In genomic region chr10:73655257-73655989, GRCh38 we compare ENCODE assay signal across 23 cellular contexts. TPM values are rescaled to one million over a fixed set of nuclear protein-coding genes. Genes with fewer than 3 reads are reported as not detected.
DNase-seq lines count a peak whose midpoint lies in the region; ATAC-seq and TF ChIP-seq lines count a peak whose summit lies in the region.
"Had no signal": no experiment of that assay in that cellular context is flagged by ENCODE, and none has a peak within 500 bp of the region (broad histone marks: within the 10 kb centered on the region; RNA-seq: fewer than 3 reads in every experiment).

No MANE protein-coding gene starts in this region.

- H3K79me2 ChIP-seq in mammary epithelial cell (ENCODE audit: insufficient read depth, low read length) = no peaks in the 10 kb centered on the region

- H3K27me3 Mint-ChIP-seq in dendritic cell treated with granulocyte-macrophage colony-stimulating factor and Interleukin-4, amounts not matched to agents 40 ng/mL and 50 ng/mL, for 4 days = peaks cover 6% of the 10 kb centered on the region
- no peaks in the 10 kb centered on the region for H3K27me3 Mint-ChIP-seq in MCF 10A (ENCODE audit: insufficient read depth, unreplicated experiment)
- H3K27me3 Mint-ChIP-seq: naive B cell had no signal

- H3K4me3 Mint-ChIP-seq in dendritic cell treated with granulocyte-macrophage colony-stimulating factor and Interleukin-4, amounts not matched to agents 40 ng/mL and 50 ng/mL, for 4 days = no peak overlapping the region
- H3K4me3 Mint-ChIP-seq in MCF 10A (ENCODE audit: unreplicated experiment) = no peak overlapping the region
- H3K4me3 Mint-ChIP-seq: naive B cell had no signal

- WGBS in neuronal stem cell (ENCODE audit: extremely low coverage in 2 of 2, insufficient read length in 2 of 2, insufficient replicate concordance in 1 of 2), 2 donors = no CpG with 5 or more reads among the region's 12 CpGs
- WGBS in mammary epithelial cell (ENCODE audit: low coverage, missing lambda C conversion rate) = 84% methylated on average over 7 of the region's 12 CpGs

- dilution Hi-C loops in mammary epithelial cell (cut with HindIII; ENCODE audit: low sequenced_read_pairs) = no loop called here

- no peak overlapping the region for H3K23ac ChIP-seq in neuronal stem cell (ENCODE audit: low read depth, low read length, poor library complexity)

- peaks cover 0 to 4% of the 10 kb centered on the region in 2 donors for H3K4me1 ChIP-seq in neuronal stem cell (ENCODE audit: control insufficient read depth in 2 of 2, insufficient read depth in 1 of 2, low read depth in 1 of 2, low read length in 2 of 2)
- H3K4me1 ChIP-seq in mammary epithelial cell (ENCODE audit: insufficient read depth, low read length) = no peaks in the 10 kb centered on the region
- H3K4me1 ChIP-seq: left lung had no signal

- CTCF ChIA-PET in mammary epithelial cell (lab: Charles Lee; ENCODE audit: low non-redundant PET) (no interaction called here), MCF 10A (lab: Yijun Ruan, JAX) (interaction anchor here (1.2 kb wide), 1 partner anchor 126 kb away, joined by 4 read pairs; no protein-coding TSS in a partner anchor)

- H4K8ac ChIP-seq in neuronal stem cell (ENCODE audit: low read depth, low read length) = no peak overlapping the region

- in situ Hi-C loops in KBM-7 (cut with MboI; ENCODE audit: low pct_unique_long_range_greater_than_20kb, low sequenced_read_pairs) = no loop called here
- in situ Hi-C loops in mammary epithelial cell (cut with MboI; ENCODE audit: low sequenced_read_pairs in 2 of 2) = no loop called here

- peak; percentile 22 for DNase-seq in GDM1 (lab: John Stamatoyannopoulos, UW)
- peak; percentile 80 for DNase-seq in KBM-7
- DNase-seq in neuronal stem cell (ENCODE audit: low spot score) = no peak
- no peak for DNase-seq in mammary epithelial cell
- no peak for DNase-seq in posterior vena cava (ENCODE audit: low spot score)
- DNase-seq in MCF 10A (ENCODE audit: unreplicated experiment) = no peak
- DNase-seq: activated gamma-delta T cell; anterior cingulate cortex; Caco-2; GM23248; left lung; MG63; naive B cell; NCI-H2081; NCI-H524; PC-9; stimulated activated CD4-positive, alpha-beta T cell treated with anti-CD3 and anti-CD28 coated beads, Interleukin-15, amount 100 ng/mL, for 24 hours; WERI-Rb-1 had no signal

- H3K27ac ChIP-seq in neuronal stem cell (replicated peaks; ENCODE audit: low read length) (no peak overlapping the region), mammary epithelial cell (ENCODE audit: insufficient read depth, low read depth, low read length) (no peak overlapping the region)
- H3K27ac ChIP-seq: GM23248, left lung, PC-9, WERI-Rb-1 had no signal

- no peak overlapping the region for H3K14ac ChIP-seq in neuronal stem cell (ENCODE audit: low read length)

- no peaks in the 10 kb centered on the region for H3K9me3 ChIP-seq in neuronal stem cell (replicated peaks in 1 of 2; ENCODE audit: control insufficient read depth in 2 of 2, insufficient read depth in 1 of 2, low read depth in 1 of 2, low read length in 2 of 2)
- H3K9me3 ChIP-seq in mammary epithelial cell (replicated peaks; ENCODE audit: insufficient read depth, low read length) = no peaks in the 10 kb centered on the region
- H3K9me3 ChIP-seq: Caco-2, left lung, MG63 had no signal

- no peaks in the 10 kb centered on the region for H3K36me3 Mint-ChIP-seq in dendritic cell treated with granulocyte-macrophage colony-stimulating factor and Interleukin-4, amounts not matched to agents 40 ng/mL and 50 ng/mL, for 4 days (ENCODE audit: low read depth)
- no peaks in the 10 kb centered on the region for H3K36me3 Mint-ChIP-seq in MCF 10A (ENCODE audit: insufficient read depth, unreplicated experiment)
- H3K36me3 Mint-ChIP-seq: naive B cell had no signal

- BruUV-seq in mammary epithelial cell (replicated peaks; lab: Mats Ljungman, UMichigan) (no TSS peak), MCF 10A (replicated peaks; lab: Mats Ljungman, UMichigan) (no TSS peak)

- TF ChIP-seq CTCF in mammary epithelial cell (conservative IDR thresholded peaks at IDR 0.05 in 1 of 2, IDR thresholded peaks at IDR 0.05 in 1 of 2; ENCODE audit: extremely low read depth in 1 of 2, insufficient read depth in 1 of 2, low read depth in 1 of 2, low read length in 2 of 2) = no peak
- no peak for TF ChIP-seq CTCF in MCF 10A (IDR thresholded peaks at IDR 0.05; ENCODE audit: unreplicated experiment)

- no peak overlapping the region for H2BK120ac ChIP-seq in neuronal stem cell (ENCODE audit: low read depth, low read length)

- H3K27ac Mint-ChIP-seq in dendritic cell treated with granulocyte-macrophage colony-stimulating factor and Interleukin-4, amounts not matched to agents 40 ng/mL and 50 ng/mL, for 4 days = peak overlapping the region; percentile 45
- no peak overlapping the region for H3K27ac Mint-ChIP-seq in MCF 10A (ENCODE audit: low read depth, unreplicated experiment)

- H3K27me3 ChIP-seq in neuronal stem cell (ENCODE audit: control insufficient read depth in 3 of 3, insufficient read depth in 3 of 3, low read depth in 1 of 3, low read length in 3 of 3) (no peaks in the 10 kb centered on the region), mammary epithelial cell (ENCODE audit: insufficient read depth, low read length) (no peaks in the 10 kb centered on the region)
- H3K27me3 ChIP-seq: left lung, MG63 had no signal

- no peak for ATAC-seq in HG02981 (IDR thresholded peaks at IDR 0.05; ENCODE audit: unreplicated experiment)
- ATAC-seq: left lung, SK-N-SH treated with all-trans-retinoic acid at 6 μM for 48 hours had no signal

- H3K4me2 ChIP-seq in neuronal stem cell (ENCODE audit: insufficient read depth, low read length, poor library complexity, severe bottlenecking) = no peak overlapping the region
- H3K4me2 ChIP-seq in mammary epithelial cell (ENCODE audit: insufficient read depth, low read depth, low read length) = no peak overlapping the region
- H3K4me2 ChIP-seq: PC-9 had no signal

- H2AFZ ChIP-seq in neuronal stem cell (ENCODE audit: low read length) = no peak overlapping the region
- no peak overlapping the region for H2AFZ ChIP-seq in mammary epithelial cell (ENCODE audit: low read depth, low read length)
- H2AFZ ChIP-seq: GM23248, PC-9 had no signal

- peaks cover 17% of the 10 kb centered on the region for H3K4me1 Mint-ChIP-seq in dendritic cell treated with granulocyte-macrophage colony-stimulating factor and Interleukin-4, amounts not matched to agents 40 ng/mL and 50 ng/mL, for 4 days (ENCODE audit: low read depth)
- no peaks in the 10 kb centered on the region for H3K4me1 Mint-ChIP-seq in MCF 10A (ENCODE audit: insufficient read depth, unreplicated experiment)

- H3K36me3 ChIP-seq in neuronal stem cell (replicated peaks in 1 of 2; ENCODE audit: control insufficient read depth in 2 of 2, insufficient read depth in 2 of 2, low read length in 2 of 2) (no peaks in the 10 kb centered on the region), mammary epithelial cell (ENCODE audit: insufficient read depth, low read length) (no peaks in the 10 kb centered on the region)
- H3K36me3 ChIP-seq: left lung, MG63, WERI-Rb-1 had no signal

- H2AK5ac ChIP-seq in neuronal stem cell (ENCODE audit: low read depth, low read length) = no peak overlapping the region

- no peaks in the 10 kb centered on the region for H3K9me3 Mint-ChIP-seq in dendritic cell treated with granulocyte-macrophage colony-stimulating factor and Interleukin-4, amounts not matched to agents 40 ng/mL and 50 ng/mL, for 4 days
- no peaks in the 10 kb centered on the region for H3K9me3 Mint-ChIP-seq in MCF 10A (ENCODE audit: unreplicated experiment)
- H3K9me3 Mint-ChIP-seq: naive B cell had no signal

- no peak overlapping the region for H3K18ac ChIP-seq in neuronal stem cell (ENCODE audit: low read length)

- POLR2A ChIA-PET in MCF 10A (lab: Yijun Ruan, JAX) = no interaction called here

- H4K20me1 ChIP-seq in mammary epithelial cell (ENCODE audit: insufficient read depth, low read length) = no peaks in the 10 kb centered on the region

- no peak overlapping the region for H4K91ac ChIP-seq in neuronal stem cell (ENCODE audit: low read depth, low read length, poor library complexity)

- H3K4me3 ChIP-seq in neuronal stem cell (ENCODE audit: low read length in 2 of 2) (no peak overlapping the region), mammary epithelial cell (replicated peaks in 1 of 3; ENCODE audit: insufficient read depth in 1 of 3, low read depth in 2 of 3, low read length in 3 of 3) (no peak overlapping the region)
- H3K4me3 ChIP-seq: GM23248, left lung, MG63, PC-9 had no signal

- no peak overlapping the region for H2BK15ac ChIP-seq in neuronal stem cell (ENCODE audit: low read length)

- H3K4ac ChIP-seq in neuronal stem cell (ENCODE audit: low read length) = no peak overlapping the region

- intact Hi-C loops in dendritic cell treated with granulocyte-macrophage colony-stimulating factor and Interleukin-4, amounts not matched to agents 40 ng/mL and 50 ng/mL, for 4 days (cut with micrococcal nuclease) = no loop called here
- intact Hi-C loops in mammary epithelial cell (cut with micrococcal nuclease) (no loop called here), posterior vena cava (cut with DNase I) (no loop called here), MCF 10A (cut with micrococcal nuclease) (no loop called here)

- H3K9ac ChIP-seq in neuronal stem cell (ENCODE audit: low read depth, low read length, poor library complexity) = peak overlapping the region; percentile 80
- H3K9ac ChIP-seq in mammary epithelial cell (ENCODE audit: insufficient read depth, low read length) = no peak overlapping the region
- H3K9ac ChIP-seq: GM23248 had no signal

- H3K79me1 ChIP-seq in neuronal stem cell (ENCODE audit: low read depth, low read length) = peaks cover 5% of the 10 kb centered on the region

- peak overlapping the region; percentile 41 for H2BK12ac ChIP-seq in neuronal stem cell (ENCODE audit: low read length)

- no peak overlapping the region for H2BK5ac ChIP-seq in neuronal stem cell (ENCODE audit: low read length)

RNA-seq across cellular contexts. Expression of gene SYNPO2L, which starts 0.4 kb away (rescaled TPM):
- polyA plus RNA-seq in neuronal stem cell (2013, experiment 1 of 2) = 0.04 TPM
- polyA plus RNA-seq in neuronal stem cell (2013, experiment 2 of 2) = 0.04 TPM
- total RNA-seq in mammary epithelial cell (not detected), posterior vena cava (1 to 10 TPM; 3.1 to 4.7 TPM), MCF 10A (2022) (not detected in 2 replicates)
- not detected for polyA plus RNA-seq in mammary epithelial cell
- polyA minus RNA-seq in mammary epithelial cell = not detected
- total RNA-seq: activated CD8-positive, alpha-beta memory T cell treated with anti-CD3 and anti-CD28 coated beads for 36 hours; subcutaneous adipose tissue had no signal

RNA-seq across cellular contexts. Expression of gene MYOZ1, which starts 14.1 kb away (rescaled TPM):
- 3.9 TPM for polyA plus RNA-seq in neuronal stem cell (2013, experiment 1 of 2)
- 4.0 TPM for polyA plus RNA-seq in neuronal stem cell (2013, experiment 2 of 2)
- total RNA-seq in mammary epithelial cell = under 1 TPM in 1 of 2 donors, not detected in 1; 0.50 TPM
- not detected for polyA plus RNA-seq in mammary epithelial cell
- not detected for polyA minus RNA-seq in mammary epithelial cell
- total RNA-seq in posterior vena cava = 1 to 10 TPM; 2.8 to 3.3 TPM
- total RNA-seq in MCF 10A (2022) = not detected in 2 replicates
- total RNA-seq: activated CD8-positive, alpha-beta memory T cell treated with anti-CD3 and anti-CD28 coated beads for 36 hours had no signal

RNA-seq across cellular contexts. Expression of gene AGAP5, which starts 42.5 kb away (rescaled TPM):
- 3.1 TPM for polyA plus RNA-seq in neuronal stem cell (2013, experiment 1 of 2)
- 3.4 TPM for polyA plus RNA-seq in neuronal stem cell (2013, experiment 2 of 2)
- total RNA-seq in mammary epithelial cell (1 to 10 TPM; 3.3 to 8.5 TPM), posterior vena cava (1 to 10 TPM; 7.3 to 7.8 TPM), MCF 10A (2022) (16.0 and 17.3 TPM in 2 replicates)
- polyA plus RNA-seq in mammary epithelial cell = 2.5 TPM
- not detected for polyA minus RNA-seq in mammary epithelial cell

Comparison
In these comparisons a context has a peak if more than half of its experiments do, and no peak if none do; other contexts are left out.
1. DNase-seq: peak in GDM1 (single experiment) and KBM-7 (single experiment); none in neuronal stem cell (single experiment), mammary epithelial cell (single experiment), posterior vena cava (single experiment) and MCF 10A (single experiment).